Comparison of ENCODE assay signal across 19 cellular contexts in genomic region chr3:4586381-4586780, GRCh38.
DNase-seq lines count a peak whose midpoint lies in the region; ATAC-seq and TF ChIP-seq lines count a peak whose summit lies in the region.
"Had no signal": no experiment of that assay in that cellular context is flagged by ENCODE, and none has a peak within 500 bp of the region (broad histone marks: within the 10 kb centered on the region; RNA-seq: fewer than 3 reads in every experiment).

No MANE protein-coding gene starts in this region.

- H3K4me3 Mint-ChIP-seq in stimulated activated naive CD8-positive, alpha-beta T cell treated with anti-CD3 and anti-CD28 coated beads, Interleukin-15, Interleukin-2, amounts not matched to agents 100 ng/mL and 50 ng/mL, for 24 hours: no peak overlapping the region

- H3K4me1 Mint-ChIP-seq in stimulated activated naive CD8-positive, alpha-beta T cell treated with anti-CD3 and anti-CD28 coated beads, Interleukin-15, Interleukin-2, amounts not matched to agents 100 ng/mL and 50 ng/mL, for 24 hours (ENCODE audit: low read depth): peaks cover 91% of the 10 kb centered on the region

- H3K9me3 Mint-ChIP-seq in stimulated activated naive CD8-positive, alpha-beta T cell treated with anti-CD3 and anti-CD28 coated beads, Interleukin-15, Interleukin-2, amounts not matched to agents 100 ng/mL and 50 ng/mL, for 24 hours: no peaks in the 10 kb centered on the region

- no peak overlapping the region for H3K27ac ChIP-seq in iPS-20b (ENCODE audit: low read length)
- H3K27ac ChIP-seq in parathyroid adenoma: peak overlapping the region; percentile 59
- H3K27ac ChIP-seq in gastrocnemius medialis: no peak overlapping the region
- H3K27ac ChIP-seq: BLaER1 treated with 17β-estradiol and CSF1 and Interleukin-3, amounts not matched to agents 10 nM and 100 nM; KMS-11 had no signal

- no peaks in the 10 kb centered on the region for H3K9me3 ChIP-seq in iPS-20b (ENCODE audit: insufficient read depth, low read depth, low read length)
- no peaks in the 10 kb centered on the region for H3K9me3 ChIP-seq in parathyroid adenoma (ENCODE audit: control insufficient read depth, low read length)
- no peaks in the 10 kb centered on the region for H3K9me3 ChIP-seq in gastrocnemius medialis

- H3K27ac Mint-ChIP-seq in stimulated activated naive CD8-positive, alpha-beta T cell treated with anti-CD3 and anti-CD28 coated beads, Interleukin-15, Interleukin-2, amounts not matched to agents 100 ng/mL and 50 ng/mL, for 24 hours: peak overlapping the region; percentile 3

- peak overlapping the region; percentile 21 for H3K4me2 ChIP-seq in parathyroid adenoma (ENCODE audit: low read length)
- H3K4me2 ChIP-seq: BLaER1 treated with 17β-estradiol and CSF1 and Interleukin-3, amounts not matched to agents 10 nM and 100 nM; KMS-11 had no signal

- in situ Hi-C loops in gastrocnemius medialis (cut with MboI; ENCODE audit: low sequenced_read_pairs in 4 of 4): no loop called here

- H3K4me1 ChIP-seq in iPS-20b (ENCODE audit: insufficient read depth, low read length) (peaks cover 20% of the 10 kb centered on the region), parathyroid adenoma (peaks cover 45% of the 10 kb centered on the region), gastrocnemius medialis (peaks cover 3 to 9% of the 10 kb centered on the region in 2 donors)

- H3K27me3 ChIP-seq in iPS-20b (ENCODE audit: insufficient read depth, low read length): no peaks in the 10 kb centered on the region
- H3K27me3 ChIP-seq in parathyroid adenoma (ENCODE audit: control insufficient read depth, insufficient read depth, low read length): no peaks in the 10 kb centered on the region
- H3K27me3 ChIP-seq in gastrocnemius medialis: no peaks in the 10 kb centered on the region
- H3K27me3 ChIP-seq: BLaER1 treated with 17β-estradiol and CSF1 and Interleukin-3, amounts not matched to agents 10 nM and 100 nM had no signal

- H3K36me3 Mint-ChIP-seq in stimulated activated naive CD8-positive, alpha-beta T cell treated with anti-CD3 and anti-CD28 coated beads, Interleukin-15, Interleukin-2, amounts not matched to agents 100 ng/mL and 50 ng/mL, for 24 hours (ENCODE audit: low read depth): peaks cover 25% of the 10 kb centered on the region

- H2AFZ ChIP-seq in parathyroid adenoma: no peak overlapping the region

- H3K27me3 Mint-ChIP-seq in stimulated activated naive CD8-positive, alpha-beta T cell treated with anti-CD3 and anti-CD28 coated beads, Interleukin-15, Interleukin-2, amounts not matched to agents 100 ng/mL and 50 ng/mL, for 24 hours: no peaks in the 10 kb centered on the region

- intact Hi-C loops in gastrocnemius medialis (cut with DNase I; ENCODE audit: low total_unique reads): no loop called here

- TF ChIP-seq POLR2A in gastrocnemius medialis (IDR thresholded peaks at IDR 0.05): no peak

- no peaks in the 10 kb centered on the region for H3K36me3 ChIP-seq in iPS-20b (ENCODE audit: insufficient read depth, low read depth, low read length)
- no peaks in the 10 kb centered on the region for H3K36me3 ChIP-seq in parathyroid adenoma (ENCODE audit: control insufficient read depth, insufficient read depth, low read length)
- H3K36me3 ChIP-seq in gastrocnemius medialis: no peaks in the 10 kb centered on the region

- peaks cover 16% of the 10 kb centered on the region for H3K79me2 ChIP-seq in parathyroid adenoma

- TF ChIP-seq CTCF in parathyroid adenoma (IDR thresholded peaks at IDR 0.05) (no peak), gastrocnemius medialis (IDR thresholded peaks at IDR 0.05 in 4 of 5, conservative IDR thresholded peaks at IDR 0.05 in 1 of 5) (no peak)

- no peak for DNase-seq in stimulated activated naive CD8-positive, alpha-beta T cell treated with anti-CD3 and anti-CD28 coated beads, Interleukin-15, Interleukin-2, amounts not matched to agents 100 U/mL and 50 U/mL, for 24 hours
- no peak for DNase-seq in cerebellum (ENCODE audit: low spot score)
- DNase-seq in gastrocnemius medialis: no peak
- DNase-seq: DMS79, GOT3, NCI-H1417, NCI-H187, NCI-H2227 treated with DMSO at 0.1 percent for 48 hours, NCI-H510A treated with DMSO at 0.1 percent for 48 hours, NCI-H774, RPMI8226, SIG-M5 had no signal

- no peak overlapping the region for H3K4me3 ChIP-seq in iPS-20b (ENCODE audit: low read length)
- no peak overlapping the region for H3K4me3 ChIP-seq in parathyroid adenoma (ENCODE audit: low read depth, low read length)
- no peak overlapping the region for H3K4me3 ChIP-seq in gastrocnemius medialis
- H3K4me3 ChIP-seq: BLaER1 treated with 17β-estradiol and CSF1 and Interleukin-3, amounts not matched to agents 10 nM and 100 nM had no signal

- no peak for ATAC-seq in stimulated activated naive CD8-positive, alpha-beta T cell treated with anti-CD3 and anti-CD28 coated beads, Interleukin-15, Interleukin-2, amounts not matched to agents 100 U/mL and 50 U/mL, for 24 hours
- ATAC-seq in GM18909 (IDR thresholded peaks at IDR 0.05; ENCODE audit: poor library complexity, unreplicated experiment): no peak
- ATAC-seq in gastrocnemius medialis: no peak
- ATAC-seq: HCT116 had no signal

- H3K9ac ChIP-seq in iPS-20b (ENCODE audit: low read depth, low read length) (peak overlapping the region; percentile 5; the same call in 1 of the 2 replicates), parathyroid adenoma (no peak overlapping the region)
- H3K9ac ChIP-seq: BLaER1 treated with 17β-estradiol and CSF1 and Interleukin-3, amounts not matched to agents 10 nM and 100 nM; KMS-11 had no signal
